8 cellular contexts compared by ENCODE assay signal in genomic region chr3:134794950-134795775, GRCh38. TPM values are rescaled to one million over a fixed set of nuclear protein-coding genes. Genes with fewer than 3 reads are reported as not detected.
DNase-seq lines count a peak whose midpoint lies in the region; ATAC-seq and TF ChIP-seq lines count a peak whose summit lies in the region.

Gene EPHB1 (plus strand): TSS chr3:134795260.

- H3K9me3 ChIP-seq in OCI-LY1 (ENCODE audit: low read length): no peaks in the 10 kb centered on the region

- H3K4me2 ChIP-seq in OCI-LY1 (ENCODE audit: low read length): peak within 1 kb of the TSS; percentile 32; the same call in 1 of the 2 replicates

- peaks cover 3% of the 10 kb centered on the region for H3K4me1 ChIP-seq in OCI-LY1 (ENCODE audit: insufficient read depth, low read length, severe bottlenecking)

- no peak within 1 kb of the TSS for H3K27ac Mint-ChIP-seq in natural killer cell

- peak within 1 kb of the TSS; percentile 81 for H3K4me3 Mint-ChIP-seq in activated T-cell treated with anti-CD3 and anti-CD28 coated beads, Interleukin-2, amount 50 U/mL, for 4 hours
- peak within 1 kb of the TSS; percentile 85 for H3K4me3 Mint-ChIP-seq in natural killer cell

- H3K36me3 Mint-ChIP-seq in activated T-cell treated with anti-CD3 and anti-CD28 coated beads, Interleukin-2, amount 50 U/mL, for 4 hours (ENCODE audit: insufficient read depth): no peaks in the 10 kb centered on the region
- H3K36me3 Mint-ChIP-seq in natural killer cell: no peaks in the 10 kb centered on the region

- H3K4me3 ChIP-seq in OCI-LY1 (ENCODE audit: low read depth, low read length, poor library complexity, severe bottlenecking) (peak within 1 kb of the TSS; percentile 12), fibroblast of pulmonary artery (replicated peaks; ENCODE audit: low read depth, low read length) (peak within 1 kb of the TSS; percentile 50)

- no peaks in the 10 kb centered on the region for H3K9me2 ChIP-seq in OCI-LY1 (ENCODE audit: low read depth, low read length)

- H3K79me2 ChIP-seq in OCI-LY1 (ENCODE audit: insufficient read depth, low read length): no peaks in the 10 kb centered on the region

- peaks cover 46% of the 10 kb centered on the region for H3K27me3 Mint-ChIP-seq in activated T-cell treated with anti-CD3 and anti-CD28 coated beads, Interleukin-2, amount 50 U/mL, for 4 hours (ENCODE audit: low read depth)
- peaks cover 33 to 35% of the 10 kb centered on the region in 2 donors for H3K27me3 Mint-ChIP-seq in natural killer cell (ENCODE audit: low read depth in 2 of 2)

- ATAC-seq in GM21576 (IDR thresholded peaks at IDR 0.05; ENCODE audit: unreplicated experiment) (peak; percentile 87), natural killer cell (peak; percentile 26 to 84 (median 42))
- peak; percentile 73 to 78 for ATAC-seq in activated T-cell treated with anti-CD3 and anti-CD28 coated beads, Interleukin-2, amount 50 U/mL, for 4 hours

- TF ChIP-seq CTCF in OCI-LY1 (IDR thresholded peaks at IDR 0.05; ENCODE audit: low read length) (peak; percentile 93), fibroblast of pulmonary artery (IDR thresholded peaks at IDR 0.05; ENCODE audit: low read length, missing control alignments) (peak; percentile 77), natural killer cell (IDR thresholded peaks at IDR 0.05) (peak; percentile 26)

- H3K27ac ChIP-seq in OCI-LY1 (ENCODE audit: low read depth, low read length, poor library complexity, severe bottlenecking): no peak within 1 kb of the TSS

- H4K20me1 ChIP-seq in OCI-LY1 (ENCODE audit: insufficient read depth, low read length): no peaks in the 10 kb centered on the region

- H3F3A ChIP-seq in OCI-LY1 (ENCODE audit: insufficient read depth, low read length): no peaks in the 10 kb centered on the region

- no peaks in the 10 kb centered on the region for H3K36me3 ChIP-seq in OCI-LY1 (ENCODE audit: insufficient read depth, low read length)

- no peaks in the 10 kb centered on the region for H3K27me3 ChIP-seq in OCI-LY1 (ENCODE audit: insufficient read depth, low read length)

- DNase-seq in Daoy (ENCODE audit: low read depth) (peak; percentile 98), HuH-7 (ENCODE audit: low spot score) (peak; percentile 81), fibroblast of pulmonary artery (ENCODE audit: low read depth) (peak; percentile 87), natural killer cell (no peak), superior temporal gyrus (ENCODE audit: extremely low spot score) (peak; percentile 87)
- peak; percentile 20 for DNase-seq in activated T-cell treated with anti-CD3 and anti-CD28 coated beads, Interleukin-2, amount 50 U/mL, for 4 hours

- no peak within 1 kb of the TSS for H3K9ac ChIP-seq in OCI-LY1 (ENCODE audit: low read length)

- H2AFZ ChIP-seq in OCI-LY1 (ENCODE audit: low read length): no peak within 1 kb of the TSS

- intact Hi-C loops in natural killer cell (cut with micrococcal nuclease): loop anchor here (5.0 to 10.0 kb wide), 2 partner anchors 1100 to 1247 kb away; no protein-coding TSS in a partner anchor

- H3K9me3 Mint-ChIP-seq in activated T-cell treated with anti-CD3 and anti-CD28 coated beads, Interleukin-2, amount 50 U/mL, for 4 hours: no peaks in the 10 kb centered on the region
- H3K9me3 Mint-ChIP-seq in natural killer cell: no peaks in the 10 kb centered on the region

- H3K4me1 Mint-ChIP-seq in activated T-cell treated with anti-CD3 and anti-CD28 coated beads, Interleukin-2, amount 50 U/mL, for 4 hours (ENCODE audit: low read depth): peaks cover 6% of the 10 kb centered on the region
- H3K4me1 Mint-ChIP-seq in natural killer cell: peaks cover 11% of the 10 kb centered on the region in 2 donors

RNA-seq across cellular contexts. Expression of gene EPHB1, which starts in this region (rescaled TPM):
- 2.5 and 4.2 TPM in 2 replicates for total RNA-seq in Daoy (2014; rRNA removed; shearing (Covaris generic))
- under 1 TPM; 0.50 to 0.71 (median 0.68) TPM for total RNA-seq in activated T-cell treated with anti-CD3 and anti-CD28 coated beads, Interleukin-2, amount 50 U/mL, for 4 hours
- total RNA-seq in natural killer cell: under 1 TPM in 1 of 3 donors, not detected in 2; 0.60 TPM

Comparison
In these comparisons a context has a peak if more than half of its experiments do, and no peak if none do; other contexts are left out.
1. Peak in DNase-seq and ATAC-seq in activated T-cell treated with anti-CD3 and anti-CD28 coated beads, Interleukin-2, amount 50 U/mL, for 4 hours; RNA of the gene not detected or under 1 TPM.
2. Peak in ATAC-seq in natural killer cell; RNA of the gene not detected or under 1 TPM.
3. CTCF ChIP-seq: peak in every context shown above with its lines; median percentile 93 in OCI-LY1; 77 in fibroblast of pulmonary artery; 26 in natural killer cell.